ENCODE assay signal across 35 cellular contexts in the genomic region with DNA sequence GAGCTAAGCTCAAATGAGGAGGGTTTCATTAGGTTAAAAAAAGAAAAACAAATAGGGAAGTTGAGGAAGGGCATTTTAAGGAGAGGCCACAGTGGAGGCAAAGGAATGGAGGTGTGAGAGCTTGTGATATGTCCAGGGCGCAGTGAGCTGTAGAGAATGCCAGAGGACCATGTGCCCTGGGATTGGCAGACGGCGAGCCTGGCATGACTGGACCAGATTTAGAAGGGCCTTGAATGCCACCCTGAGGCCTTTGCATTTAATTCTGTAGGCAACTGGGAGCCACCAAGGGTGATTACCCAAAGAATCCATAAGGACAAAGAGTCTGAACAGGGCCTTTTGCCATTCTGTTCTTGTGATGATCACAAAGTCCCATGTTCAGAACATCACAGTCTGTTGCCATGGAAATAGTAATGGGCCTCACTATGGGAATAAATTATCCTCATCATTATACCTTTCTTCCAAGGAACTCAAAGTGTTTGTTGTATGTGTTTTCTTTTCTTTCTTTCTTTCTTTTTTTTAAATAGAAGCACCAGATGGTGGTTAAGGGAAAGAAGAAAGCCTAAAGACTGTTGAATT.
"Had no signal": no experiment of that assay in that cellular context is flagged by ENCODE, and none has a peak within 500 bp of the region (broad histone marks: within the 10 kb centered on the region; RNA-seq: fewer than 3 reads in every experiment).

No MANE protein-coding gene starts in this region.

- H3K4me3 ChIP-seq: adrenal gland, ascending aorta, esophagus squamous epithelium, left ventricle myocardium inferior, lung, mucosa of descending colon, ovary, skin epidermis, thyroid gland, upper lobe of left lung, vagina had no signal

- H3K27me3 Mint-ChIP-seq: natural killer cell treated with Interleukin-12 subunit alpha and Interleukin-12 subunit beta and Interleukin-15 and Interleukin-18, amount 100 ng/mL, for 72 hours; stimulated activated naive CD8-positive, alpha-beta T cell treated with anti-CD3 and anti-CD28 coated beads, Interleukin-15, Interleukin-2, amounts not matched to agents 100 ng/mL and 50 ng/mL, for 24 hours had no signal

- H3K27ac Mint-ChIP-seq: activated naive CD4-positive, alpha-beta T cell treated with anti-CD3 and anti-CD28 coated beads for 36 hours; activated naive CD8-positive, alpha-beta T cell treated with anti-CD3 and anti-CD28 coated beads for 36 hours; activated T-helper 1 cell treated with anti-CD3 and anti-CD28 coated beads, Interleukin-12 subunit alpha, Interleukin-12 subunit beta, Interleukin-2, Interleukin-4 antibody, amounts not matched to agents 30 ng/mL and 10 ng/mL and 1 ng/mL, durations not matched to agents 14 hours and 24 hours and 36 hours; dendritic cell treated with granulocyte-macrophage colony-stimulating factor and Interleukin-4, amounts not matched to agents 40 ng/mL and 50 ng/mL, for 4 days; progenitor cell of endocrine pancreas; stimulated activated effector memory CD8-positive, alpha-beta T cell treated with anti-CD3 and anti-CD28 coated beads, Interleukin-12 subunit alpha, Interleukin-12 subunit beta, amount 100 ng/mL, for 72 hours; stimulated activated naive CD8-positive, alpha-beta T cell treated with anti-CD3 and anti-CD28 coated beads, Interleukin-15, Interleukin-2, amounts not matched to agents 100 ng/mL and 50 ng/mL, for 24 hours; T-helper 17 cell had no signal

- H3K27ac ChIP-seq: adrenal gland, ascending aorta, epithelial cell of prostate, esophagus squamous epithelium, left ventricle myocardium inferior, ovary, skin epidermis, thyroid gland, upper lobe of left lung, vagina, WERI-Rb-1 had no signal

- H3K9me3 ChIP-seq: adrenal gland, ascending aorta, esophagus squamous epithelium, left ventricle myocardium inferior, mucosa of descending colon, ovary, thyroid gland, upper lobe of left lung, vagina had no signal

- H3K4me3 Mint-ChIP-seq: activated naive CD4-positive, alpha-beta T cell treated with anti-CD3 and anti-CD28 coated beads for 36 hours; activated naive CD8-positive, alpha-beta T cell treated with anti-CD3 and anti-CD28 coated beads for 36 hours; activated T-helper 1 cell treated with anti-CD3 and anti-CD28 coated beads, Interleukin-12 subunit alpha, Interleukin-12 subunit beta, Interleukin-2, Interleukin-4 antibody, amounts not matched to agents 30 ng/mL and 10 ng/mL and 1 ng/mL, durations not matched to agents 14 hours and 24 hours and 36 hours; dendritic cell treated with granulocyte-macrophage colony-stimulating factor and Interleukin-4, amounts not matched to agents 40 ng/mL and 50 ng/mL, for 4 days; natural killer cell treated with Interleukin-12 subunit alpha and Interleukin-12 subunit beta and Interleukin-15 and Interleukin-18, amount 100 ng/mL, for 72 hours; stimulated activated effector memory CD8-positive, alpha-beta T cell treated with anti-CD3 and anti-CD28 coated beads, Interleukin-12 subunit alpha, Interleukin-12 subunit beta, amount 100 ng/mL, for 72 hours; stimulated activated naive CD8-positive, alpha-beta T cell treated with anti-CD3 and anti-CD28 coated beads, Interleukin-15, Interleukin-2, amounts not matched to agents 100 ng/mL and 50 ng/mL, for 24 hours; T-helper 17 cell had no signal

- ATAC-seq: activated CD4-positive, CD25-positive, alpha-beta regulatory T cell treated with anti-CD3 and anti-CD28 coated beads, Interleukin-2, amount 50 U/mL, for 24 hours; mucosa of descending colon; natural killer cell treated with Interleukin-12 subunit alpha and Interleukin-12 subunit beta and Interleukin-15 and Interleukin-18, amount 100 ng/mL, for 72 hours; sciatic nerve; stimulated activated effector memory CD8-positive, alpha-beta T cell treated with anti-CD3 and anti-CD28 coated beads, Interleukin-12 subunit alpha, Interleukin-12 subunit beta, amount 100 ng/mL, for 72 hours; T-helper 17 cell had no signal

- H3K27me3 ChIP-seq: adrenal gland, ascending aorta, esophagus squamous epithelium, ovary, thyroid gland, upper lobe of left lung, vagina had no signal

- H3K36me3 ChIP-seq: adrenal gland, ascending aorta, esophagus squamous epithelium, left ventricle myocardium inferior, ovary, thyroid gland, upper lobe of left lung, vagina, WERI-Rb-1 had no signal

- H3K4me1 Mint-ChIP-seq: T-helper 17 cell had no signal

- H3K4me1 ChIP-seq: ascending aorta, left ventricle myocardium inferior, thyroid gland, upper lobe of left lung had no signal

- H3K36me3 Mint-ChIP-seq: activated naive CD8-positive, alpha-beta T cell treated with anti-CD3 and anti-CD28 coated beads for 36 hours; natural killer cell treated with Interleukin-12 subunit alpha and Interleukin-12 subunit beta and Interleukin-15 and Interleukin-18, amount 100 ng/mL, for 72 hours; stimulated activated effector memory CD8-positive, alpha-beta T cell treated with anti-CD3 and anti-CD28 coated beads, Interleukin-12 subunit alpha, Interleukin-12 subunit beta, amount 100 ng/mL, for 72 hours had no signal

- H3K9me3 Mint-ChIP-seq: activated naive CD4-positive, alpha-beta T cell treated with anti-CD3 and anti-CD28 coated beads for 36 hours; activated naive CD8-positive, alpha-beta T cell treated with anti-CD3 and anti-CD28 coated beads for 36 hours; activated T-helper 1 cell treated with anti-CD3 and anti-CD28 coated beads, Interleukin-12 subunit alpha, Interleukin-12 subunit beta, Interleukin-2, Interleukin-4 antibody, amounts not matched to agents 30 ng/mL and 10 ng/mL and 1 ng/mL, durations not matched to agents 14 hours and 24 hours and 36 hours; dendritic cell treated with granulocyte-macrophage colony-stimulating factor and Interleukin-4, amounts not matched to agents 40 ng/mL and 50 ng/mL, for 4 days; natural killer cell treated with Interleukin-12 subunit alpha and Interleukin-12 subunit beta and Interleukin-15 and Interleukin-18, amount 100 ng/mL, for 72 hours; stimulated activated effector memory CD8-positive, alpha-beta T cell treated with anti-CD3 and anti-CD28 coated beads, Interleukin-12 subunit alpha, Interleukin-12 subunit beta, amount 100 ng/mL, for 72 hours; stimulated activated naive CD8-positive, alpha-beta T cell treated with anti-CD3 and anti-CD28 coated beads, Interleukin-15, Interleukin-2, amounts not matched to agents 100 ng/mL and 50 ng/mL, for 24 hours had no signal

- DNase-seq: activated CD4-positive, alpha-beta T cell treated with anti-CD3 and anti-CD28 coated beads for 48 hours; activated CD4-positive, alpha-beta T cell treated with anti-CD3 and anti-CD28 coated beads, Interleukin-2, amount 50 U/mL, for 48 hours; activated CD8-positive, alpha-beta memory T cell treated with anti-CD3 and anti-CD28 coated beads for 24 hours; activated effector memory CD4-positive, alpha-beta T cell treated with anti-CD3 and anti-CD28 coated beads, Interleukin-2, amount 50 U/mL, for 16 hours; activated naive CD4-positive, alpha-beta T cell treated with anti-CD3 and anti-CD28 coated beads for 36 hours; activated naive CD8-positive, alpha-beta T cell treated with anti-CD3 and anti-CD28 coated beads for 36 hours; adrenal gland; central memory CD4-positive, alpha-beta T cell; effector CD4-positive, alpha-beta T cell; esophagus squamous epithelium; foreskin melanocyte; islet precursor cell; left ventricle myocardium inferior; mucosa of descending colon; ovary; retina; stimulated activated CD4-positive, alpha-beta T cell treated with anti-CD3 and anti-CD28 coated beads, Interleukin-4, amount 100 ng/mL, for 24 hours; T-helper 17 cell; T1000; thyroid gland; upper lobe of left lung; WERI-Rb-1 had no signal
